Comparison of ENCODE assay signal across 20 cellular contexts in genomic region chr5:18102733-18103132, GRCh38.
"Had no signal": no experiment of that assay in that cellular context is flagged by ENCODE, and none has a peak within 500 bp of the region (broad histone marks: within the 10 kb centered on the region; RNA-seq: fewer than 3 reads in every experiment).

No MANE protein-coding gene starts in this region.

- H3K9me3 ChIP-seq: colonic mucosa, lower lobe of right lung, prostate gland, transverse colon had no signal

- H3K36me3 ChIP-seq: colonic mucosa, lower lobe of right lung, prostate gland, transverse colon had no signal

- H3K4me3 ChIP-seq: colonic mucosa, lower lobe of right lung, prostate gland, skin epidermis, transverse colon had no signal

- DNase-seq: activated B cell treated with CpG ODN at 0.5 μM for 24 hours; activated CD4-positive, alpha-beta T cell treated with anti-CD3 and anti-CD28 coated beads for 48 hours; activated CD8-positive, alpha-beta T cell treated with anti-CD3 and anti-CD28 coated beads for 36 hours; activated effector memory CD4-positive, alpha-beta T cell treated with anti-CD3 and anti-CD28 coated beads, Interleukin-2, amount 50 U/mL, for 16 hours; activated T-cell treated with anti-CD3 and anti-CD28 coated beads, Interleukin-2, amount 50 U/mL, for 4 hours; amniotic stem cell; caudate nucleus; colonic mucosa; foreskin fibroblast; left colon; lower lobe of right lung; midbrain; right cardiac atrium; stimulated activated CD4-positive, alpha-beta T cell treated with anti-CD3 and anti-CD28 coated beads, Interleukin-15, amount 100 ng/mL, for 24 hours; stimulated activated CD4-positive, alpha-beta T cell treated with anti-CD3 and anti-CD28 coated beads, Interleukin-4, amount 100 ng/mL, for 24 hours; stimulated activated naive CD4-positive, alpha-beta T cell; transverse colon had no signal

- H3K4me1 ChIP-seq: colonic mucosa, lower lobe of right lung, prostate gland, transverse colon had no signal

- H3K27me3 ChIP-seq: colonic mucosa, transverse colon had no signal

- H3K27ac ChIP-seq: colonic mucosa, lower lobe of right lung, prostate gland, skin epidermis, transverse colon had no signal

- ATAC-seq: activated CD8-positive, alpha-beta T cell treated with anti-CD3 and anti-CD28 coated beads for 36 hours; activated naive CD4-positive, alpha-beta T cell treated with anti-CD3 and anti-CD28 coated beads, Interleukin-2, amount 50 U/mL, for 72 hours; activated T-cell treated with anti-CD3 and anti-CD28 coated beads, Interleukin-2, amount 50 U/mL, for 4 hours; left colon; lower lobe of right lung; right cardiac atrium had no signal
